1 cellular context compared by ENCODE assay signal in the genomic region with DNA sequence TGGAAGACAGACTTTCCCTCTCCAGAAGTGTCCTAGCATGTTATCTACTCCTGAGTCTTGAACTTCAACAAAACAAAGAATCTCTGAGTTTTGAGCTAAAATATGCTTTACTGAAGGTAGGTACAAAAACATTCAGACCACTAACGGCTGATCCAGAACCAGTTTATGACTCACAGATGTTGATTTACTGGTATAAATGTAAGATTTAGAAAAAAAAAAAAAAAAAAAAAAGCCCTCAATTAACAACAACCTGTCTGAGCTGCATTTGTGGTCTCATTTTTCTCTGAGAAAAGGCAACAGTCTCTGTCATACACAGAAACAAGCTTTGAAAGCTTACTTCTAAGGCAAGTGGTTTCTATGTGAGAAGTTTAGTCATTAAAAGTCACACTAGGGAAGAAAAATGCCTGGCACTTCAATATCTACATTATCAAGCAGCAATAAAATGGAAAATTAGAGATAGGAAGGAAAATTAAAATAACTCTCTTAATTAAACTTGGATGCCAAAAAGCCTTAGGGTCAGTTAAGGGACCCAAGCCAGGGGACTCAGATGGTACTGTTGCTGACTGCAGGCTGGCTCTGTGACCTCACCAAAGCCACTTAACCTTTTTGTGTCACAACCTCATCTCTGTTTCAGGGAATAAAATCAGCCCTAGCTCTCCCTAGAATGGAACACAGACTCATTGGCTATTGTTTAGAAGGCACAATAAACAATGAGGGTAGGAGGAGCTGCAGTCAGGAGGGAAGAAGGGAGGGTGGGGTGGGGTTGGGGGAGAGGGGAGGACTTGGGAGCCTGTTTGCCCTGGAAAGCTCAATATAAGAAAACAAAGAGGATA.
TF ChIP-seq lines count a peak whose summit lies in the region.

No MANE protein-coding gene starts in this region.

TF ChIP-seq in GM23338, 12 proteins besides CTCF, POLR2A, EP300 and RAD21 (continued from another document):
- TF ChIP-seq, protein P1, sequence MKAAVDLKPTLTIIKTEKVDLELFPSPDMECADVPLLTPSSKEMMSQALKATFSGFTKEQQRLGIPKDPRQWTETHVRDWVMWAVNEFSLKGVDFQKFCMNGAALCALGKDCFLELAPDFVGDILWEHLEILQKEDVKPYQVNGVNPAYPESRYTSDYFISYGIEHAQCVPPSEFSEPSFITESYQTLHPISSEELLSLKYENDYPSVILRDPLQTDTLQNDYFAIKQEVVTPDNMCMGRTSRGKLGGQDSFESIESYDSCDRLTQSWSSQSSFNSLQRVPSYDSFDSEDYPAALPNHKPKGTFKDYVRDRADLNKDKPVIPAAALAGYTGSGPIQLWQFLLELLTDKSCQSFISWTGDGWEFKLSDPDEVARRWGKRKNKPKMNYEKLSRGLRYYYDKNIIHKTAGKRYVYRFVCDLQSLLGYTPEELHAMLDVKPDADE (IDR thresholded peaks at IDR 0.05): no peak
- no peak for TF ChIP-seq EZH2 (IDR thresholded peaks at IDR 0.05; ENCODE audit: low read depth, unreplicated experiment)
- TF ChIP-seq, protein P2, sequence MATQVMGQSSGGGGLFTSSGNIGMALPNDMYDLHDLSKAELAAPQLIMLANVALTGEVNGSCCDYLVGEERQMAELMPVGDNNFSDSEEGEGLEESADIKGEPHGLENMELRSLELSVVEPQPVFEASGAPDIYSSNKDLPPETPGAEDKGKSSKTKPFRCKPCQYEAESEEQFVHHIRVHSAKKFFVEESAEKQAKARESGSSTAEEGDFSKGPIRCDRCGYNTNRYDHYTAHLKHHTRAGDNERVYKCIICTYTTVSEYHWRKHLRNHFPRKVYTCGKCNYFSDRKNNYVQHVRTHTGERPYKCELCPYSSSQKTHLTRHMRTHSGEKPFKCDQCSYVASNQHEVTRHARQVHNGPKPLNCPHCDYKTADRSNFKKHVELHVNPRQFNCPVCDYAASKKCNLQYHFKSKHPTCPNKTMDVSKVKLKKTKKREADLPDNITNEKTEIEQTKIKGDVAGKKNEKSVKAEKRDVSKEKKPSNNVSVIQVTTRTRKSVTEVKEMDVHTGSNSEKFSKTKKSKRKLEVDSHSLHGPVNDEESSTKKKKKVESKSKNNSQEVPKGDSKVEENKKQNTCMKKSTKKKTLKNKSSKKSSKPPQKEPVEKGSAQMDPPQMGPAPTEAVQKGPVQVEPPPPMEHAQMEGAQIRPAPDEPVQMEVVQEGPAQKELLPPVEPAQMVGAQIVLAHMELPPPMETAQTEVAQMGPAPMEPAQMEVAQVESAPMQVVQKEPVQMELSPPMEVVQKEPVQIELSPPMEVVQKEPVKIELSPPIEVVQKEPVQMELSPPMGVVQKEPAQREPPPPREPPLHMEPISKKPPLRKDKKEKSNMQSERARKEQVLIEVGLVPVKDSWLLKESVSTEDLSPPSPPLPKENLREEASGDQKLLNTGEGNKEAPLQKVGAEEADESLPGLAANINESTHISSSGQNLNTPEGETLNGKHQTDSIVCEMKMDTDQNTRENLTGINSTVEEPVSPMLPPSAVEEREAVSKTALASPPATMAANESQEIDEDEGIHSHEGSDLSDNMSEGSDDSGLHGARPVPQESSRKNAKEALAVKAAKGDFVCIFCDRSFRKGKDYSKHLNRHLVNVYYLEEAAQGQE (IDR thresholded peaks at IDR 0.05; ENCODE audit: unreplicated experiment): no peak
- TF ChIP-seq JUNB (IDR thresholded peaks at IDR 0.05; ENCODE audit: unreplicated experiment): no peak
- TF ChIP-seq ZNF114 (CRISPR knock-in tag; IDR thresholded peaks at IDR 0.05): no peak
- TF ChIP-seq STAT1 (IDR thresholded peaks at IDR 0.05; ENCODE audit: unreplicated experiment): no peak
